ENCODE assay signal across 25 cellular contexts in genomic region chr5:33763435-33763834, GRCh38.
"Had no signal": no experiment of that assay in that cellular context is flagged by ENCODE, and none has a peak within 500 bp of the region (broad histone marks: within the 10 kb centered on the region; RNA-seq: fewer than 3 reads in every experiment).

No MANE protein-coding gene starts in this region.

- H3K4me1 ChIP-seq: colonic mucosa, pancreas, psoas muscle, spleen, upper lobe of left lung, uterus had no signal

- H3K27me3 ChIP-seq: colonic mucosa, pancreas, spleen, tibial artery, upper lobe of left lung, uterus had no signal

- H3K9me3 ChIP-seq: colonic mucosa, heart left ventricle, mucosa of descending colon, pancreas, psoas muscle, spleen, tibial artery, upper lobe of left lung, uterus had no signal

- ATAC-seq: heart left ventricle; mucosa of descending colon; naive thymus-derived CD8-positive, alpha-beta T cell; pancreas; psoas muscle; sciatic nerve; stimulated activated memory B cell treated with anti-CD40 and anti-IgM and Interleukin-4, amounts not matched to agents 10 μg/mL and 1 μg/mL and 100 μg/mL, for 72 hours had no signal

- H3K9me3 Mint-ChIP-seq: naive thymus-derived CD8-positive, alpha-beta T cell; stimulated activated naive CD8-positive, alpha-beta T cell treated with anti-CD3 and anti-CD28 coated beads, Interleukin-15, Interleukin-2, amounts not matched to agents 100 ng/mL and 50 ng/mL, for 24 hours had no signal

- H3K4me3 Mint-ChIP-seq: naive thymus-derived CD8-positive, alpha-beta T cell; stimulated activated memory B cell treated with anti-CD40 and anti-IgM and Interleukin-4, amounts not matched to agents 10 μg/mL and 1 μg/mL and 100 μg/mL, for 72 hours; stimulated activated naive CD8-positive, alpha-beta T cell treated with anti-CD3 and anti-CD28 coated beads, Interleukin-15, Interleukin-2, amounts not matched to agents 100 ng/mL and 50 ng/mL, for 24 hours had no signal

- DNase-seq: colonic mucosa; dermis blood vessel endothelial cell; foreskin melanocyte; heart left ventricle; hippocampal formation; kidney glomerular epithelial cell; mammary epithelial cell; mucosa of descending colon; naive thymus-derived CD8-positive, alpha-beta T cell; occipital lobe; pancreas; psoas muscle; retina; spleen; stimulated activated CD4-positive, alpha-beta T cell treated with anti-CD3 and anti-CD28 coated beads, Interleukin-15, amount 100 ng/mL, for 24 hours; stimulated activated CD4-positive, alpha-beta T cell treated with anti-CD3 and anti-CD28 coated beads, Interleukin-1b, Interleukin-23, amount 100 ng/mL, for 48 hours; stimulated activated CD4-positive, alpha-beta T cell treated with anti-CD3 and anti-CD28 coated beads, Interleukin-4, amount 100 ng/mL, for 24 hours; tibial artery; upper lobe of left lung; uterus had no signal

- H3K36me3 ChIP-seq: colonic mucosa, heart left ventricle, pancreas, spleen, tibial artery, upper lobe of left lung, uterus had no signal

- H3K36me3 Mint-ChIP-seq: naive thymus-derived CD8-positive, alpha-beta T cell; stimulated activated memory B cell treated with anti-CD40 and anti-IgM and Interleukin-4, amounts not matched to agents 10 μg/mL and 1 μg/mL and 100 μg/mL, for 72 hours had no signal

- H3K4me3 ChIP-seq: colonic mucosa, heart left ventricle, mucosa of descending colon, pancreas, psoas muscle, spleen, tibial artery, upper lobe of left lung, uterus had no signal

- FAIRE-seq: endothelial cell of umbilical vein, islet of Langerhans, pancreas had no signal

- H3K4me1 Mint-ChIP-seq: stimulated activated memory B cell treated with anti-CD40 and anti-IgM and Interleukin-4, amounts not matched to agents 10 μg/mL and 1 μg/mL and 100 μg/mL, for 72 hours had no signal

- H3K27me3 Mint-ChIP-seq: stimulated activated naive CD8-positive, alpha-beta T cell treated with anti-CD3 and anti-CD28 coated beads, Interleukin-15, Interleukin-2, amounts not matched to agents 100 ng/mL and 50 ng/mL, for 24 hours had no signal

- H3K27ac ChIP-seq: colonic mucosa, heart left ventricle, pancreas, psoas muscle, spleen, tibial artery, upper lobe of left lung, uterus had no signal

- H3K27ac Mint-ChIP-seq: stimulated activated memory B cell treated with anti-CD40 and anti-IgM and Interleukin-4, amounts not matched to agents 10 μg/mL and 1 μg/mL and 100 μg/mL, for 72 hours; stimulated activated naive CD8-positive, alpha-beta T cell treated with anti-CD3 and anti-CD28 coated beads, Interleukin-15, Interleukin-2, amounts not matched to agents 100 ng/mL and 50 ng/mL, for 24 hours had no signal
